In genomic region chr19:7673995-7674667, GRCh38 we compare ENCODE assay signal across 9 cellular contexts. TPM values are rescaled to one million over a fixed set of nuclear protein-coding genes. Genes with fewer than 3 reads are reported as not detected.
DNase-seq lines count a peak whose midpoint lies in the region; ATAC-seq, FAIRE-seq and TF ChIP-seq lines count a peak whose summit lies in the region.
"Had no signal": no experiment of that assay in that cellular context is flagged by ENCODE, and none has a peak within 500 bp of the region (broad histone marks: within the 10 kb centered on the region; RNA-seq: fewer than 3 reads in every experiment).

No MANE protein-coding gene starts in this region.

- peaks cover 0 to 60% of the 10 kb centered on the region in 2 donors for H3K27me3 ChIP-seq in left lung

- BruUV-seq in OCI-LY7 (replicated peaks; lab: Mats Ljungman, UMichigan) = no TSS peak

- H4K20me1 ChIP-seq in OCI-LY7 (ENCODE audit: insufficient read depth, low read length) = no peaks in the 10 kb centered on the region

- H3K79me2 ChIP-seq in OCI-LY7 (ENCODE audit: insufficient read depth, low read depth, low read length) = no peaks in the 10 kb centered on the region

- no peak overlapping the region for H2AFZ ChIP-seq in OCI-LY7 (ENCODE audit: low read length)

- intact Hi-C loops in OCI-LY7 (cut with micrococcal nuclease; ENCODE audit: unreplicated experiment) (no loop called here), left lung (cut with DNase I) (no loop called here)

- CTCF ChIA-PET in OCI-LY7 (lab: Charles Lee; ENCODE audit: unreplicated experiment) = interaction anchor here (0.6 kb wide), 1 partner anchor 324 kb away, joined by 3 read pairs; no protein-coding TSS in a partner anchor

- DNase-seq in COR-L47 (lab: John Stamatoyannopoulos, UW) (peak; percentile 10), HT-29 (ENCODE audit: low spot score) (peak; percentile 58), OCI-LY7 (ENCODE audit: low spot score) (peak; percentile 66), left lung (peak; percentile 87 to 91), GM12892 (ENCODE audit: insufficient read length) (no peak), activated gamma-delta T cell treated with Interleukin-2 at 50 U/mL for 16 hours (no peak)

- no peaks in the 10 kb centered on the region for H3K9me2 ChIP-seq in OCI-LY7 (ENCODE audit: insufficient read depth, low read length)

- H3K4me2 ChIP-seq in OCI-LY7 (ENCODE audit: low read length) = no peak overlapping the region

- H3K4me3 ChIP-seq in OCI-LY7 (ENCODE audit: low read depth, low read length, poor library complexity, severe bottlenecking) = no peak overlapping the region
- no peak overlapping the region for H3K4me3 ChIP-seq in left lung

- FAIRE-seq in GM12892 (lab: Jason Lieb, UNC) = no peak

- peak overlapping the region in 4 of 5 experiments; percentile 36 to 85 (median 74) for H3K27ac Mint-ChIP-seq in brain

- no peaks in the 10 kb centered on the region for H3K36me3 Mint-ChIP-seq in brain

- H3K4me1 ChIP-seq in OCI-LY7 (ENCODE audit: insufficient read depth, low read length, poor library complexity, severe bottlenecking) = peaks cover 27% of the 10 kb centered on the region
- peaks cover 0 to 33% of the 10 kb centered on the region in 2 donors for H3K4me1 ChIP-seq in left lung

- TF ChIP-seq POLR2A in GM12892 (IDR thresholded peaks at IDR 0.05; ENCODE audit: low read depth, low read length) = no peak

- TF ChIP-seq CTCF in OCI-LY7 (conservative IDR thresholded peaks at IDR 0.05; ENCODE audit: low read length) (no peak), brain (conservative IDR thresholded peaks at IDR 0.05) (no peak), left lung (IDR thresholded peaks at IDR 0.05) (no peak)

- POLR2A ChIA-PET in OCI-LY7 (lab: Charles Lee) = no interaction called here

- H3K27me3 Mint-ChIP-seq in brain = peaks cover 37% of the 10 kb centered on the region

- H3K4me1 Mint-ChIP-seq in brain = peaks cover 27% of the 10 kb centered on the region

- H3K4me3 Mint-ChIP-seq in brain = peak overlapping the region in 4 of 5 experiments; percentile 4 to 62 (median 12)

- H3K36me3 ChIP-seq in OCI-LY7 (ENCODE audit: insufficient read depth, low read length) (no peaks in the 10 kb centered on the region), left lung (no peaks in the 10 kb centered on the region)

- ATAC-seq in left lung (peak; percentile 89), GM21515 (IDR thresholded peaks at IDR 0.05; ENCODE audit: unreplicated experiment) (no peak)

- H3K27ac ChIP-seq in OCI-LY7 (ENCODE audit: low read depth, low read length, poor library complexity, severe bottlenecking) (no peak overlapping the region), left lung (peak overlapping the region in 1 of 2 donors; percentile 98)
- H3K27ac ChIP-seq: epithelial cell of prostate had no signal

- H3K9me3 ChIP-seq in OCI-LY7 (ENCODE audit: low read length) (no peaks in the 10 kb centered on the region), left lung (peaks cover 0 to 1% of the 10 kb centered on the region in 2 donors)

- peaks cover 3 to 12% (median 6%) of the 10 kb centered on the region in 5 experiments for H3K9me3 Mint-ChIP-seq in brain

RNA-seq across cellular contexts. Expression of gene MCEMP1, which starts 2.8 kb away (rescaled TPM):
- not detected in 2 replicates for total RNA-seq in HT-29 (2014; rRNA removed; shearing (Covaris generic))
- 0.22 and 0.28 TPM in 2 replicates for total RNA-seq in OCI-LY7 (2014; rRNA removed; shearing (Covaris generic))
- total RNA-seq in OCI-LY7 (2022) (not detected in 2 replicates), left lung (100 to 1,000 TPM in 1 of 2 donors, 10 to 100 TPM in 1; 26.4 to 112 TPM)
- polyA plus RNA-seq in brain (ENCODE audit: insufficient read depth, low read depth, low replicate concordance) = not detected
- not detected for polyA plus RNA-seq in GM12892 (2012; ENCODE audit: missing spikeins)

RNA-seq across cellular contexts. Expression of gene RETN, which starts 5.3 kb away (rescaled TPM):
- total RNA-seq in HT-29 (2014; rRNA removed; shearing (Covaris generic)) = not detected in 2 replicates
- not detected in 2 replicates for total RNA-seq in OCI-LY7 (2014; rRNA removed; shearing (Covaris generic))
- total RNA-seq in OCI-LY7 (2022) (not detected in 2 replicates), left lung (10 to 100 TPM in 1 of 2 donors, 1 to 10 TPM in 1; 3.6 to 22.4 TPM)
- polyA plus RNA-seq in brain (ENCODE audit: insufficient read depth, low read depth, low replicate concordance) = not detected
- not detected for polyA plus RNA-seq in GM12892 (2012; ENCODE audit: missing spikeins)

RNA-seq across cellular contexts. Expression of gene TRAPPC5, which starts 6.5 kb away (rescaled TPM):
- total RNA-seq in HT-29 (2014; rRNA removed; shearing (Covaris generic)) = 112 and 113 TPM in 2 replicates
- 78.4 and 91.5 TPM in 2 replicates for total RNA-seq in OCI-LY7 (2014; rRNA removed; shearing (Covaris generic))
- total RNA-seq in OCI-LY7 (2022) (115 and 150 TPM in 2 replicates), left lung (100 to 1,000 TPM; 105 to 106 TPM)
- polyA plus RNA-seq in brain (ENCODE audit: insufficient read depth, low read depth, low replicate concordance) = 159 TPM
- polyA plus RNA-seq in GM12892 (2012; ENCODE audit: missing spikeins) = 46.2 TPM

RNA-seq across cellular contexts. Expression of gene FCER2, which starts 27.8 kb away (rescaled TPM):
- total RNA-seq in HT-29 (2014; rRNA removed; shearing (Covaris generic)) = not detected in 2 replicates
- total RNA-seq in OCI-LY7 (2014; rRNA removed; shearing (Covaris generic)) = 3.3 and 3.7 TPM in 2 replicates
- total RNA-seq in OCI-LY7 (2022) (3.9 and 4.6 TPM in 2 replicates), left lung (under 1 TPM; 0.58 to 0.73 TPM)
- not detected for polyA plus RNA-seq in brain (ENCODE audit: insufficient read depth, low read depth, low replicate concordance)
- polyA plus RNA-seq in GM12892 (2012; ENCODE audit: missing spikeins) = 274 TPM

RNA-seq across cellular contexts. Expression of gene STXBP2, which starts 37.2 kb away (rescaled TPM):
- total RNA-seq in HT-29 (2014; rRNA removed; shearing (Covaris generic)) = 66.4 and 73.3 TPM in 2 replicates
- total RNA-seq in OCI-LY7 (2014; rRNA removed; shearing (Covaris generic)) = 27.7 and 43.0 TPM in 2 replicates
- total RNA-seq in OCI-LY7 (2022) = 121 and 138 TPM in 2 replicates
- 68.2 TPM for polyA plus RNA-seq in brain (ENCODE audit: insufficient read depth, low read depth, low replicate concordance)
- 100 to 1,000 TPM; 153 to 277 TPM for total RNA-seq in left lung
- polyA plus RNA-seq in GM12892 (2012; ENCODE audit: missing spikeins) = 60.6 TPM

Comparison
In these comparisons a context has a peak if more than half of its experiments do, and no peak if none do; other contexts are left out.
1. DNase-seq: peak in COR-L47 (single experiment), HT-29 (single experiment), OCI-LY7 (single experiment) and left lung (2 of 2); none in GM12892 (single experiment) and activated gamma-delta T cell treated with Interleukin-2 at 50 U/mL for 16 hours (single experiment).
2. RNA of gene MCEMP1, which starts 2.8 kb away (total RNA-seq): 26.4 to 112 TPM in left lung; 0.22 to 0.28 TPM in OCI-LY7 and not detected in HT-29; every median in the first group is over 10 times any median in the second.